Comparison of ENCODE assay signal across 1 cellular context in the genomic region with DNA sequence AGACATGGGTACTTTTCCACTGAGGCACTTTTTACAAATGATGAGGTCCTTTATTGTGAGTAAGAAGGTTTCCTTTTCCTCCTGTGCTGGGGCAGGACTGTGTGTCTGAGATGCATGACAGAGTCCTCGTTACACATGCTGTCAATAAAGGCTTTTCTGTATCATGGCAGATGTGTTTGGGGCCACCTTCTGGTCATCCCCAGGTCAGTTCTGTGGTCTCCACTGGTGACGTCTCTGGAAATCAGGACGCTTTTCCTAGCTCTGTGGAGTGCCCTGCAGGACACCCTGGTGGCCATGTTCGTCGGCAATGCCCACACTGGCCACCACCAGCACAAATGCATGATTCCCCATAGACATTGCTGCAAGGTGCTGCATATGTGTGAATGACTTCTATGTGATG.
TF ChIP-seq lines count a peak whose summit lies in the region.

No MANE protein-coding gene starts in this region.

TF ChIP-seq in GM12878, 131 proteins besides CTCF, POLR2A, EP300 and RAD21:
- TF ChIP-seq MTA3 (IDR thresholded peaks at IDR 0.05; ENCODE audit: borderline replicate concordance, low read length) (no peak), CHD2 (IDR thresholded peaks at IDR 0.05; ENCODE audit: borderline replicate concordance, low read depth, low read length) (no peak), JUNB (IDR thresholded peaks at IDR 0.05) (no peak), BHLHE40 (IDR thresholded peaks at IDR 0.05; ENCODE audit: borderline replicate concordance in 1 of 2, low read depth in 2 of 2, low read length in 1 of 2) (no peak), KAT2A (conservative IDR thresholded peaks at IDR 0.05; ENCODE audit: control insufficient read depth, low read depth, low read length) (no peak), BACH1 (IDR thresholded peaks at IDR 0.05; ENCODE audit: borderline replicate concordance) (no peak)
- TF ChIP-seq, protein P1, sequence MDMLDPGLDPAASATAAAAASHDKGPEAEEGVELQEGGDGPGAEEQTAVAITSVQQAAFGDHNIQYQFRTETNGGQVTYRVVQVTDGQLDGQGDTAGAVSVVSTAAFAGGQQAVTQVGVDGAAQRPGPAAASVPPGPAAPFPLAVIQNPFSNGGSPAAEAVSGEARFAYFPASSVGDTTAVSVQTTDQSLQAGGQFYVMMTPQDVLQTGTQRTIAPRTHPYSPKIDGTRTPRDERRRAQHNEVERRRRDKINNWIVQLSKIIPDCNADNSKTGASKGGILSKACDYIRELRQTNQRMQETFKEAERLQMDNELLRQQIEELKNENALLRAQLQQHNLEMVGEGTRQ (IDR thresholded peaks at IDR 0.05; ENCODE audit: borderline replicate concordance, low read depth, low read length), result no peak
- TF ChIP-seq, protein P2, sequence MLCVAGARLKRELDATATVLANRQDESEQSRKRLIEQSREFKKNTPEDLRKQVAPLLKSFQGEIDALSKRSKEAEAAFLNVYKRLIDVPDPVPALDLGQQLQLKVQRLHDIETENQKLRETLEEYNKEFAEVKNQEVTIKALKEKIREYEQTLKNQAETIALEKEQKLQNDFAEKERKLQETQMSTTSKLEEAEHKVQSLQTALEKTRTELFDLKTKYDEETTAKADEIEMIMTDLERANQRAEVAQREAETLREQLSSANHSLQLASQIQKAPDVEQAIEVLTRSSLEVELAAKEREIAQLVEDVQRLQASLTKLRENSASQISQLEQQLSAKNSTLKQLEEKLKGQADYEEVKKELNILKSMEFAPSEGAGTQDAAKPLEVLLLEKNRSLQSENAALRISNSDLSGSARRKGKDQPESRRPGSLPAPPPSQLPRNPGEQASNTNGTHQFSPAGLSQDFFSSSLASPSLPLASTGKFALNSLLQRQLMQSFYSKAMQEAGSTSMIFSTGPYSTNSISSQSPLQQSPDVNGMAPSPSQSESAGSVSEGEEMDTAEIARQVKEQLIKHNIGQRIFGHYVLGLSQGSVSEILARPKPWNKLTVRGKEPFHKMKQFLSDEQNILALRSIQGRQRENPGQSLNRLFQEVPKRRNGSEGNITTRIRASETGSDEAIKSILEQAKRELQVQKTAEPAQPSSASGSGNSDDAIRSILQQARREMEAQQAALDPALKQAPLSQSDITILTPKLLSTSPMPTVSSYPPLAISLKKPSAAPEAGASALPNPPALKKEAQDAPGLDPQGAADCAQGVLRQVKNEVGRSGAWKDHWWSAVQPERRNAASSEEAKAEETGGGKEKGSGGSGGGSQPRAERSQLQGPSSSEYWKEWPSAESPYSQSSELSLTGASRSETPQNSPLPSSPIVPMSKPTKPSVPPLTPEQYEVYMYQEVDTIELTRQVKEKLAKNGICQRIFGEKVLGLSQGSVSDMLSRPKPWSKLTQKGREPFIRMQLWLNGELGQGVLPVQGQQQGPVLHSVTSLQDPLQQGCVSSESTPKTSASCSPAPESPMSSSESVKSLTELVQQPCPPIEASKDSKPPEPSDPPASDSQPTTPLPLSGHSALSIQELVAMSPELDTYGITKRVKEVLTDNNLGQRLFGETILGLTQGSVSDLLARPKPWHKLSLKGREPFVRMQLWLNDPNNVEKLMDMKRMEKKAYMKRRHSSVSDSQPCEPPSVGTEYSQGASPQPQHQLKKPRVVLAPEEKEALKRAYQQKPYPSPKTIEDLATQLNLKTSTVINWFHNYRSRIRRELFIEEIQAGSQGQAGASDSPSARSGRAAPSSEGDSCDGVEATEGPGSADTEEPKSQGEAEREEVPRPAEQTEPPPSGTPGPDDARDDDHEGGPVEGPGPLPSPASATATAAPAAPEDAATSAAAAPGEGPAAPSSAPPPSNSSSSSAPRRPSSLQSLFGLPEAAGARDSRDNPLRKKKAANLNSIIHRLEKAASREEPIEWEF (IDR thresholded peaks at IDR 0.05; ENCODE audit: insufficient replicate concordance, low read depth, low read length), result no peak
TF ChIP-seq in GM12878: peak in this region for 0.
